22 cellular contexts compared by ENCODE assay signal in the genomic region with DNA sequence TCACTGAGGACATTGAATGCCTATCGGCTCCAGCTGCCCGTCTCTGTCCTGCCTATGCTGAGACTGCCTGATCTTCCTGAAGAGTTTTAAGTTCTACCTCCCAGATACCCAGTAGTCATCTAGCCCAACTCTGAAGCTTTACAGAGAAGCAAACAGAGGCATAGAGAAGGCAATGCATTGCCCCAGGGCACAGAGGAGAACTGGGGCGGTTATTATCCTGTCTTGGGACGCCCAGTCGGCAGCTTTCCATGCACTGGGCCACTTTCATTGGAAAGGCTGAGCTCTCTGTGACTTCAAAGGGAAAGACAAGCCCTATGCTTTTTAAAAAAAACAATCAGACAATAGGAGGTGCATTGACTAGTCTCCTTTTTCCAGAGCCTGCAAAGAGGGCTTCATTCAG.
DNase-seq lines count a peak whose midpoint lies in the region; TF ChIP-seq lines count a peak whose summit lies in the region.
"Had no signal": no experiment of that assay in that cellular context is flagged by ENCODE, and none has a peak within 500 bp of the region (broad histone marks: within the 10 kb centered on the region; RNA-seq: fewer than 3 reads in every experiment).

No MANE protein-coding gene starts in this region.

- peak; percentile 79 for DNase-seq in ELF-1 (ENCODE audit: low read depth, low spot score)
- DNase-seq in islet precursor cell, result peak; percentile 81
- DNase-seq in osteoblast (ENCODE audit: insufficient read length, low spot score, missing footprints), result peak; percentile 55
- no peak for DNase-seq in DMS79 treated with DMSO at 0.1 percent for 48 hours (lab: John Stamatoyannopoulos, UW)
- no peak for DNase-seq in HK-2 (ENCODE audit: unreplicated experiment)
- DNase-seq in activated naive CD4-positive, alpha-beta T cell treated with anti-CD3 and anti-CD28 coated beads for 36 hours, result no peak
- no peak for DNase-seq in HPDE6-E6E7 (ENCODE audit: extremely low spot score)
- DNase-seq: 8988T; ACHN; AML-193; BE2C; Caco-2; CD4-positive, alpha-beta T cell; DMS153; EL; GF-D8; H9 had no signal

- H3K4me1 Mint-ChIP-seq in dendritic cell treated with granulocyte-macrophage colony-stimulating factor and Interleukin-4, amounts not matched to agents 40 ng/mL and 50 ng/mL, for 4 days (ENCODE audit: low read depth), result peaks cover 23% of the 10 kb centered on the region
- H3K4me1 Mint-ChIP-seq in activated naive CD4-positive, alpha-beta T cell treated with anti-CD3 and anti-CD28 coated beads for 36 hours (ENCODE audit: low read depth), result peaks cover 5% of the 10 kb centered on the region

- no peak overlapping the region for H3K4me2 ChIP-seq in osteoblast (ENCODE audit: insufficient read depth, low read length)
- H3K4me2 ChIP-seq: A549, GM23338 had no signal

- no peak overlapping the region for H3K4me3 ChIP-seq in osteoblast (ENCODE audit: insufficient read depth, low read length)
- H3K4me3 ChIP-seq: A549; BLaER1 treated with 17β-estradiol and CSF1 and Interleukin-3, amounts not matched to agents 10 nM and 100 nM; GM23338 had no signal

- no peaks in the 10 kb centered on the region for H3K9me3 Mint-ChIP-seq in dendritic cell treated with granulocyte-macrophage colony-stimulating factor and Interleukin-4, amounts not matched to agents 40 ng/mL and 50 ng/mL, for 4 days
- H3K9me3 Mint-ChIP-seq in activated naive CD4-positive, alpha-beta T cell treated with anti-CD3 and anti-CD28 coated beads for 36 hours, result no peaks in the 10 kb centered on the region
- H3K9me3 Mint-ChIP-seq: CD4-positive, alpha-beta T cell; GM23338; H9 had no signal

- H3K27me3 ChIP-seq in osteoblast (ENCODE audit: insufficient read depth, low read length), result peaks cover 49% of the 10 kb centered on the region
- H3K27me3 ChIP-seq: BE2C; BLaER1 treated with 17β-estradiol and CSF1 and Interleukin-3, amounts not matched to agents 10 nM and 100 nM had no signal

- no peak overlapping the region for H2AFZ ChIP-seq in osteoblast (ENCODE audit: low read length)

- no peak for TF ChIP-seq CTCF in osteoblast (IDR thresholded peaks at IDR 0.05; ENCODE audit: extremely low read depth, low read depth, low read length)

- no peaks in the 10 kb centered on the region for H3K36me3 Mint-ChIP-seq in dendritic cell treated with granulocyte-macrophage colony-stimulating factor and Interleukin-4, amounts not matched to agents 40 ng/mL and 50 ng/mL, for 4 days (ENCODE audit: low read depth)
- no peaks in the 10 kb centered on the region for H3K36me3 Mint-ChIP-seq in activated naive CD4-positive, alpha-beta T cell treated with anti-CD3 and anti-CD28 coated beads for 36 hours (ENCODE audit: low read depth)
- H3K36me3 Mint-ChIP-seq: CD14-positive monocyte had no signal

- no peak overlapping the region for H3K4me3 Mint-ChIP-seq in dendritic cell treated with granulocyte-macrophage colony-stimulating factor and Interleukin-4, amounts not matched to agents 40 ng/mL and 50 ng/mL, for 4 days
- no peak overlapping the region for H3K4me3 Mint-ChIP-seq in activated naive CD4-positive, alpha-beta T cell treated with anti-CD3 and anti-CD28 coated beads for 36 hours
- H3K4me3 Mint-ChIP-seq: CD4-positive, alpha-beta T cell; GM23338; H9 had no signal

- H4K20me1 ChIP-seq in osteoblast (ENCODE audit: insufficient read depth, low read length), result no peaks in the 10 kb centered on the region
- H4K20me1 ChIP-seq: BLaER1 treated with 17β-estradiol and CSF1 and Interleukin-3, amounts not matched to agents 10 nM and 100 nM had no signal

- H3K9me3 ChIP-seq in osteoblast (ENCODE audit: low read depth, low read length), result no peaks in the 10 kb centered on the region
- H3K9me3 ChIP-seq: A549; BE2C; BLaER1 treated with 17β-estradiol and CSF1 and Interleukin-3, amounts not matched to agents 10 nM and 100 nM; Caco-2 had no signal

- H3K79me2 ChIP-seq in osteoblast (ENCODE audit: insufficient read depth, low read length), result no peaks in the 10 kb centered on the region

- CTCF ChIA-PET in activated naive CD4-positive, alpha-beta T cell treated with anti-CD3 and anti-CD28 coated beads for 36 hours (lab: Charles Lee), result no interaction called here

- no peaks in the 10 kb centered on the region for H3K36me3 ChIP-seq in osteoblast (ENCODE audit: insufficient read depth, low read length)
- H3K36me3 ChIP-seq: BE2C; BLaER1 treated with 17β-estradiol and CSF1 and Interleukin-3, amounts not matched to agents 10 nM and 100 nM had no signal

- H3K27ac ChIP-seq in osteoblast (ENCODE audit: low read depth, low read length), result no peak overlapping the region
- H3K27ac ChIP-seq: A549; BLaER1 treated with 17β-estradiol and CSF1 and Interleukin-3, amounts not matched to agents 10 nM and 100 nM had no signal

- peaks cover 34% of the 10 kb centered on the region for H3K27me3 Mint-ChIP-seq in dendritic cell treated with granulocyte-macrophage colony-stimulating factor and Interleukin-4, amounts not matched to agents 40 ng/mL and 50 ng/mL, for 4 days
- no peaks in the 10 kb centered on the region for H3K27me3 Mint-ChIP-seq in activated naive CD4-positive, alpha-beta T cell treated with anti-CD3 and anti-CD28 coated beads for 36 hours (ENCODE audit: low read depth)

- H3K4me1 ChIP-seq in osteoblast (ENCODE audit: insufficient read depth, low read length), result peaks cover 5% of the 10 kb centered on the region
- H3K4me1 ChIP-seq: A549 had no signal

- intact Hi-C loops in dendritic cell treated with granulocyte-macrophage colony-stimulating factor and Interleukin-4, amounts not matched to agents 40 ng/mL and 50 ng/mL, for 4 days (cut with micrococcal nuclease), result no loop called here
- intact Hi-C loops in activated naive CD4-positive, alpha-beta T cell treated with anti-CD3 and anti-CD28 coated beads for 36 hours (cut with micrococcal nuclease), result no loop called here

- H3K27ac Mint-ChIP-seq in dendritic cell treated with granulocyte-macrophage colony-stimulating factor and Interleukin-4, amounts not matched to agents 40 ng/mL and 50 ng/mL, for 4 days, result peak overlapping the region; percentile 55
- H3K27ac Mint-ChIP-seq in activated naive CD4-positive, alpha-beta T cell treated with anti-CD3 and anti-CD28 coated beads for 36 hours, result no peak overlapping the region
- H3K27ac Mint-ChIP-seq: CD4-positive, alpha-beta T cell; H9 had no signal

Comparison
In these comparisons a context has a peak if more than half of its experiments do, and no peak if none do; other contexts are left out.
1. DNase-seq: peak in ELF-1 (single experiment), islet precursor cell (single experiment) and osteoblast (single experiment); none in DMS79 treated with DMSO at 0.1 percent for 48 hours (single experiment), HK-2 (single experiment), activated naive CD4-positive, alpha-beta T cell treated with anti-CD3 and anti-CD28 coated beads for 36 hours (single experiment) and HPDE6-E6E7 (single experiment).